ENCODE assay signal across 8 cellular contexts in the genomic region with DNA sequence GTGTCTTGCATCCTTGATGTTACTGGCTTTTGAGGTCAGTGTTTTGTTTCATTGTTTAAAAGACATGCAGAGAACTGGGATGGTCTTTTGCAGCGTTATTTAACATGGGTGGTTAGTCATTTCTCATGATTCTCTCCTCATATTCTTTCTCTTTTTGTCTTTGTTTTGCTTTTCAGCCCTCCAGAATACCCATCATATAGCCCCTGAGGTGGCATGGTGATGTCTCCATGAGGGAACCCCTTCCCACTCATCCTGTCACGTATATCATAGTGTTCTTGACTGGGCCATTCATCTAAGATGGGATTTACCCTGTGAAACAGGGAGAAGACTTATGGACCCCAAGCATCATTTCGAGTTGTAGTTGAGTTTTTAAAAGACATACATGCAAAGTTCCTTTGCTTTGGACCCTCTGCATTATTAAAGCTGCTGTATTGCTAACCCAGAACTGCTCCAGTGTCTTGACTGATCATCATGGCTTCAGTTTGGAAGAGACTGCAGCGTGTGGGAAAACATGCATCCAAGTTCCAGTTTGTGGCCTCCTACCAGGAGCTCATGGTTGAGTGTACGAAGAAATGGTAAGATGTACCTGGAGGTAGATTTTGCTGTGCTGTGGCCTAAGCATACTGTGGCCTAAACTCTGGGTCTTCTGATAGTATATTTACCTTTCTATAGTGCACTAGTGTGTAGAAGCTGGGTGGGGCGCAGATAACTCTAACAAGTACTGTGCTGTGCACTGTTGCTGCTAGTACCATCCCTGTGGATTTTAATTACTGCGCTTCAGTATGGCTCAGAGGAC. TPM values are rescaled to one million over a fixed set of nuclear protein-coding genes. Genes with fewer than 3 reads are reported as not detected.
DNase-seq lines count a peak whose midpoint lies in the region; ATAC-seq and TF ChIP-seq lines count a peak whose summit lies in the region.

No MANE protein-coding gene starts in this region.

- H3K9me3 Mint-ChIP-seq in T-helper 2 cell treated with Interferon-gamma antibody and Interleukin-4, amounts not matched to agents 5 μg/mL and 100 μg/mL, for 36 hours = no peaks in the 10 kb centered on the region
- no peaks in the 10 kb centered on the region for H3K9me3 Mint-ChIP-seq in WTC11

- TF ChIP-seq CTCF in WTC11 (IDR thresholded peaks at IDR 0.05) = no peak

- peaks cover 28% of the 10 kb centered on the region for H3K4me1 Mint-ChIP-seq in T-helper 2 cell treated with Interferon-gamma antibody and Interleukin-4, amounts not matched to agents 5 μg/mL and 100 μg/mL, for 36 hours (ENCODE audit: low read depth)
- peaks cover 28% of the 10 kb centered on the region for H3K4me1 Mint-ChIP-seq in WTC11

- H3K4me3 Mint-ChIP-seq in T-helper 2 cell treated with Interferon-gamma antibody and Interleukin-4, amounts not matched to agents 5 μg/mL and 100 μg/mL, for 36 hours = peak overlapping the region; percentile 87
- peak overlapping the region; percentile 88 for H3K4me3 Mint-ChIP-seq in WTC11

- CTCF ChIA-PET in WTC11 (lab: Charles Lee) = interaction anchor here (0.7 kb wide), 1 partner anchor 250 kb away, joined by 3 read pairs; no protein-coding TSS in a partner anchor

- no peak for DNase-seq in T-helper 2 cell treated with Interferon-gamma antibody and Interleukin-4, amounts not matched to agents 5 μg/mL and 100 μg/mL, for 36 hours (ENCODE audit: low spot score)
- DNase-seq in T-helper 2 cell (no peak), WTC11 (ENCODE audit: low spot score) (no peak), substantia nigra (lab: John Stamatoyannopoulos, UW) (peak in 1 of 49 donors; percentile 5), islet precursor cell (no peak)
- no peak for DNase-seq in activated effector memory CD4-positive, alpha-beta T cell treated with Interleukin-2 at 50 U/mL for 16 hours

- POLR2A ChIA-PET in WTC11 (lab: Charles Lee) = no interaction called here

- no peaks in the 10 kb centered on the region for H3K27me3 ChIP-seq in iPS-15b (ENCODE audit: control insufficient read depth, insufficient read depth, low read length)

- H3K9me3 ChIP-seq in iPS-15b (ENCODE audit: control insufficient read depth, insufficient read depth, low read length) = no peaks in the 10 kb centered on the region

- H3K4me3 ChIP-seq in iPS-15b (ENCODE audit: low read depth, low read length) = peak overlapping the region; percentile 92

- no peaks in the 10 kb centered on the region for H3K36me3 ChIP-seq in iPS-15b (ENCODE audit: control insufficient read depth, insufficient read depth, low read length)

- peaks cover 11% of the 10 kb centered on the region for H3K36me3 Mint-ChIP-seq in T-helper 2 cell treated with Interferon-gamma antibody and Interleukin-4, amounts not matched to agents 5 μg/mL and 100 μg/mL, for 36 hours (ENCODE audit: low read depth)
- peaks cover 8% of the 10 kb centered on the region for H3K36me3 Mint-ChIP-seq in WTC11

- H3K27ac Mint-ChIP-seq in T-helper 2 cell treated with Interferon-gamma antibody and Interleukin-4, amounts not matched to agents 5 μg/mL and 100 μg/mL, for 36 hours = peak overlapping the region; percentile 85
- peak overlapping the region; percentile 67; the same call in 1 of the 2 replicates for H3K27ac Mint-ChIP-seq in WTC11

- H3K9ac ChIP-seq in iPS-15b (ENCODE audit: low read depth, low read length) = peak overlapping the region; percentile 14

- H3K4me1 ChIP-seq in iPS-15b (ENCODE audit: control insufficient read depth, insufficient read depth, low read length) = peaks cover 5% of the 10 kb centered on the region

- ATAC-seq in WTC11 (no peak), GM18517 (IDR thresholded peaks at IDR 0.05; ENCODE audit: unreplicated experiment) (no peak)

- H3K27me3 Mint-ChIP-seq in T-helper 2 cell treated with Interferon-gamma antibody and Interleukin-4, amounts not matched to agents 5 μg/mL and 100 μg/mL, for 36 hours (ENCODE audit: low read depth) = peaks cover 12% of the 10 kb centered on the region
- no peaks in the 10 kb centered on the region for H3K27me3 Mint-ChIP-seq in WTC11 (ENCODE audit: low read depth)

- peak overlapping the region; percentile 56 for H3K27ac ChIP-seq in substantia nigra (ENCODE audit: low read depth, low read length, poor library complexity, severe bottlenecking)

TF ChIP-seq in WTC11, 78 proteins besides CTCF, POLR2A, EP300 and RAD21 (continues in another document):
- TF ChIP-seq ZNF138 (CRISPR knock-in tag; conservative IDR thresholded peaks at IDR 0.05) = no peak
- no peak for TF ChIP-seq SMAD3 (CRISPR knock-in tag; IDR thresholded peaks at IDR 0.05; ENCODE audit: borderline replicate concordance)
- TF ChIP-seq, protein P1, sequence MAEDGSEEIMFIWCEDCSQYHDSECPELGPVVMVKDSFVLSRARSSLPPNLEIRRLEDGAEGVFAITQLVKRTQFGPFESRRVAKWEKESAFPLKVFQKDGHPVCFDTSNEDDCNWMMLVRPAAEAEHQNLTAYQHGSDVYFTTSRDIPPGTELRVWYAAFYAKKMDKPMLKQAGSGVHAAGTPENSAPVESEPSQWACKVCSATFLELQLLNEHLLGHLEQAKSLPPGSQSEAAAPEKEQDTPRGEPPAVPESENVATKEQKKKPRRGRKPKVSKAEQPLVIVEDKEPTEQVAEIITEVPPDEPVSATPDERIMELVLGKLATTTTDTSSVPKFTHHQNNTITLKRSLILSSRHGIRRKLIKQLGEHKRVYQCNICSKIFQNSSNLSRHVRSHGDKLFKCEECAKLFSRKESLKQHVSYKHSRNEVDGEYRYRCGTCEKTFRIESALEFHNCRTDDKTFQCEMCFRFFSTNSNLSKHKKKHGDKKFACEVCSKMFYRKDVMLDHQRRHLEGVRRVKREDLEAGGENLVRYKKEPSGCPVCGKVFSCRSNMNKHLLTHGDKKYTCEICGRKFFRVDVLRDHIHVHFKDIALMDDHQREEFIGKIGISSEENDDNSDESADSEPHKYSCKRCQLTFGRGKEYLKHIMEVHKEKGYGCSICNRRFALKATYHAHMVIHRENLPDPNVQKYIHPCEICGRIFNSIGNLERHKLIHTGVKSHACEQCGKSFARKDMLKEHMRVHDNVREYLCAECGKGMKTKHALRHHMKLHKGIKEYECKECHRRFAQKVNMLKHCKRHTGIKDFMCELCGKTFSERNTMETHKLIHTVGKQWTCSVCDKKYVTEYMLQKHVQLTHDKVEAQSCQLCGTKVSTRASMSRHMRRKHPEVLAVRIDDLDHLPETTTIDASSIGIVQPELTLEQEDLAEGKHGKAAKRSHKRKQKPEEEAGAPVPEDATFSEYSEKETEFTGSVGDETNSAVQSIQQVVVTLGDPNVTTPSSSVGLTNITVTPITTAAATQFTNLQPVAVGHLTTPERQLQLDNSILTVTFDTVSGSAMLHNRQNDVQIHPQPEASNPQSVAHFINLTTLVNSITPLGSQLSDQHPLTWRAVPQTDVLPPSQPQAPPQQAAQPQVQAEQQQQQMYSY (CRISPR knock-in tag; IDR thresholded peaks at IDR 0.05) = no peak
- TF ChIP-seq, protein P2, sequence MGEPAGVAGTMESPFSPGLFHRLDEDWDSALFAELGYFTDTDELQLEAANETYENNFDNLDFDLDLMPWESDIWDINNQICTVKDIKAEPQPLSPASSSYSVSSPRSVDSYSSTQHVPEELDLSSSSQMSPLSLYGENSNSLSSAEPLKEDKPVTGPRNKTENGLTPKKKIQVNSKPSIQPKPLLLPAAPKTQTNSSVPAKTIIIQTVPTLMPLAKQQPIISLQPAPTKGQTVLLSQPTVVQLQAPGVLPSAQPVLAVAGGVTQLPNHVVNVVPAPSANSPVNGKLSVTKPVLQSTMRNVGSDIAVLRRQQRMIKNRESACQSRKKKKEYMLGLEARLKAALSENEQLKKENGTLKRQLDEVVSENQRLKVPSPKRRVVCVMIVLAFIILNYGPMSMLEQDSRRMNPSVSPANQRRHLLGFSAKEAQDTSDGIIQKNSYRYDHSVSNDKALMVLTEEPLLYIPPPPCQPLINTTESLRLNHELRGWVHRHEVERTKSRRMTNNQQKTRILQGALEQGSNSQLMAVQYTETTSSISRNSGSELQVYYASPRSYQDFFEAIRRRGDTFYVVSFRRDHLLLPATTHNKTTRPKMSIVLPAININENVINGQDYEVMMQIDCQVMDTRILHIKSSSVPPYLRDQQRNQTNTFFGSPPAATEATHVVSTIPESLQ (CRISPR knock-in tag; IDR thresholded peaks at IDR 0.05) = no peak
- TF ChIP-seq, protein P3, sequence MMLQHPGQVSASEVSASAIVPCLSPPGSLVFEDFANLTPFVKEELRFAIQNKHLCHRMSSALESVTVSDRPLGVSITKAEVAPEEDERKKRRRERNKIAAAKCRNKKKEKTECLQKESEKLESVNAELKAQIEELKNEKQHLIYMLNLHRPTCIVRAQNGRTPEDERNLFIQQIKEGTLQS (CRISPR knock-in tag; conservative IDR thresholded peaks at IDR 0.05) = no peak
- TF ChIP-seq, protein P4, sequence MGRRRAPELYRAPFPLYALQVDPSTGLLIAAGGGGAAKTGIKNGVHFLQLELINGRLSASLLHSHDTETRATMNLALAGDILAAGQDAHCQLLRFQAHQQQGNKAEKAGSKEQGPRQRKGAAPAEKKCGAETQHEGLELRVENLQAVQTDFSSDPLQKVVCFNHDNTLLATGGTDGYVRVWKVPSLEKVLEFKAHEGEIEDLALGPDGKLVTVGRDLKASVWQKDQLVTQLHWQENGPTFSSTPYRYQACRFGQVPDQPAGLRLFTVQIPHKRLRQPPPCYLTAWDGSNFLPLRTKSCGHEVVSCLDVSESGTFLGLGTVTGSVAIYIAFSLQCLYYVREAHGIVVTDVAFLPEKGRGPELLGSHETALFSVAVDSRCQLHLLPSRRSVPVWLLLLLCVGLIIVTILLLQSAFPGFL (CRISPR knock-in tag; IDR thresholded peaks at IDR 0.05; ENCODE audit: borderline replicate concordance) = no peak
- TF ChIP-seq CBFB (CRISPR knock-in tag; IDR thresholded peaks at IDR 0.05; ENCODE audit: low read depth) = no peak
- no peak for TF ChIP-seq TEAD1 (CRISPR knock-in tag; IDR thresholded peaks at IDR 0.05)
- TF ChIP-seq, protein P5, sequence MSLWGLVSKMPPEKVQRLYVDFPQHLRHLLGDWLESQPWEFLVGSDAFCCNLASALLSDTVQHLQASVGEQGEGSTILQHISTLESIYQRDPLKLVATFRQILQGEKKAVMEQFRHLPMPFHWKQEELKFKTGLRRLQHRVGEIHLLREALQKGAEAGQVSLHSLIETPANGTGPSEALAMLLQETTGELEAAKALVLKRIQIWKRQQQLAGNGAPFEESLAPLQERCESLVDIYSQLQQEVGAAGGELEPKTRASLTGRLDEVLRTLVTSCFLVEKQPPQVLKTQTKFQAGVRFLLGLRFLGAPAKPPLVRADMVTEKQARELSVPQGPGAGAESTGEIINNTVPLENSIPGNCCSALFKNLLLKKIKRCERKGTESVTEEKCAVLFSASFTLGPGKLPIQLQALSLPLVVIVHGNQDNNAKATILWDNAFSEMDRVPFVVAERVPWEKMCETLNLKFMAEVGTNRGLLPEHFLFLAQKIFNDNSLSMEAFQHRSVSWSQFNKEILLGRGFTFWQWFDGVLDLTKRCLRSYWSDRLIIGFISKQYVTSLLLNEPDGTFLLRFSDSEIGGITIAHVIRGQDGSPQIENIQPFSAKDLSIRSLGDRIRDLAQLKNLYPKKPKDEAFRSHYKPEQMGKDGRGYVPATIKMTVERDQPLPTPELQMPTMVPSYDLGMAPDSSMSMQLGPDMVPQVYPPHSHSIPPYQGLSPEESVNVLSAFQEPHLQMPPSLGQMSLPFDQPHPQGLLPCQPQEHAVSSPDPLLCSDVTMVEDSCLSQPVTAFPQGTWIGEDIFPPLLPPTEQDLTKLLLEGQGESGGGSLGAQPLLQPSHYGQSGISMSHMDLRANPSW (CRISPR knock-in tag; conservative IDR thresholded peaks at IDR 0.05; ENCODE audit: low read depth) = no peak

RNA-seq across cellular contexts. Expression of a gene that starts 1.4 kb away (rescaled TPM):
- total RNA-seq in WTC11 (2021) = 30.9 to 36.4 TPM (median 35.3 TPM) in 3 replicates
